8 cellular contexts compared by ENCODE assay signal in the genomic region with DNA sequence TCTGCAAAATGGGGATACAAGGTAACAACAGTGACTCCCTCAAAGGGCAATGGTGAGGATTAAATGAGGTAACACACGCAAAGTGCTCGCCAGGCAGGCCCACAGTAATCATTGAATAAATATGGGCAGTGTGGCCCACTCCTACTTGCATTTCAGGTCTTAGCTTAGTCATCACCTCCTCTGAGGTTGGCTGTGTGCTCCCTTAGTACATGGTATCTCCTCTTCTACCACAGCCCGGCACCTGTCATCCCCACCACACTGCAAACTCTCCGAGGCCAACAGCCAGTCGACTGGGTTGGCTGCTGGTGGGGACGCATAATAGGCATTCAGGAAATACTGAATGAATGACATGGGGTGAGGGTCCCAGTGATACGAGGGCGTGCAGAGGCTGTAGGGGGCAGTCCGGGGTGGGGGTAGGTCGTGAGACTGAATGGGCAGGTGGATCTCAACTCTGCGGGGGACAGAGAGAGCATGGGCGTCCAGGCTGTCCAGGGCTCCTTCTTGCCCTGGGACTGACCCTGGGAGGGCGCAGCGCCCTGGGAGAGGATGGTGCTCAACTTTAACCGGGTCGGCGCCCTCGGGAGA. TPM values are rescaled to one million over a fixed set of nuclear protein-coding genes. Genes with fewer than 3 reads are reported as not detected.
A peak's percentile ranks its signal among the peaks of the same experiment; 100 is the strongest.
DNase-seq lines count a peak whose midpoint lies in the region; ATAC-seq lines count a peak whose summit lies in the region.

No MANE protein-coding gene starts in this region.

- peak; percentile 19 to 31 for ATAC-seq in stimulated activated naive B cell treated with anti-CD40 and anti-IgM and Interleukin-4, amounts not matched to agents 10 μg/mL and 1 μg/mL and 100 μg/mL, for 72 hours (replicated peaks)
- ATAC-seq in HG02642 (IDR thresholded peaks at IDR 0.05; ENCODE audit: poor library complexity, unreplicated experiment) (no peak), HG02973 (IDR thresholded peaks at IDR 0.05; ENCODE audit: unreplicated experiment) (no peak)

- peak; percentile 30 for DNase-seq in DMS53 (lab: John Stamatoyannopoulos, UW)
- DNase-seq in DMS53 treated with DMSO at 0.1 percent for 48 hours (lab: John Stamatoyannopoulos, UW; ENCODE audit: unreplicated experiment), result no peak
- DNase-seq in activated naive CD8-positive, alpha-beta T cell treated with anti-CD3 and anti-CD28 coated beads for 36 hours, result no peak
- peak; percentile 52 for DNase-seq in islet precursor cell
- DNase-seq in stimulated activated naive B cell treated with anti-CD40 and anti-IgM and Interleukin-4, amounts not matched to agents 10 μg/mL and 1 μg/mL and 100 μg/mL, for 72 hours, result peak; percentile 4
- no peak for DNase-seq in CD1c-positive myeloid dendritic cell (ENCODE audit: extremely low spot score)

- no peaks in the 10 kb centered on the region for H3K36me3 Mint-ChIP-seq in activated naive CD8-positive, alpha-beta T cell treated with anti-CD3 and anti-CD28 coated beads for 36 hours
- H3K36me3 Mint-ChIP-seq in stimulated activated naive B cell treated with anti-CD40 and anti-IgM and Interleukin-4, amounts not matched to agents 10 μg/mL and 1 μg/mL and 100 μg/mL, for 72 hours, result peaks cover 0 to 1% of the 10 kb centered on the region in 2 donors

- no peak overlapping the region for H3K27ac Mint-ChIP-seq in activated naive CD8-positive, alpha-beta T cell treated with anti-CD3 and anti-CD28 coated beads for 36 hours
- peak overlapping the region; percentile 84 for H3K27ac Mint-ChIP-seq in stimulated activated naive B cell treated with anti-CD40 and anti-IgM and Interleukin-4, amounts not matched to agents 10 μg/mL and 1 μg/mL and 100 μg/mL, for 72 hours

- H3K4me1 Mint-ChIP-seq in activated naive CD8-positive, alpha-beta T cell treated with anti-CD3 and anti-CD28 coated beads for 36 hours, result peaks cover 12% of the 10 kb centered on the region
- peaks cover 44 to 74% of the 10 kb centered on the region in 2 donors for H3K4me1 Mint-ChIP-seq in stimulated activated naive B cell treated with anti-CD40 and anti-IgM and Interleukin-4, amounts not matched to agents 10 μg/mL and 1 μg/mL and 100 μg/mL, for 72 hours

- peak overlapping the region; percentile 60 for H3K4me3 Mint-ChIP-seq in activated naive CD8-positive, alpha-beta T cell treated with anti-CD3 and anti-CD28 coated beads for 36 hours
- peak overlapping the region; percentile 85 to 92 for H3K4me3 Mint-ChIP-seq in stimulated activated naive B cell treated with anti-CD40 and anti-IgM and Interleukin-4, amounts not matched to agents 10 μg/mL and 1 μg/mL and 100 μg/mL, for 72 hours

- no peaks in the 10 kb centered on the region for H3K9me3 Mint-ChIP-seq in activated naive CD8-positive, alpha-beta T cell treated with anti-CD3 and anti-CD28 coated beads for 36 hours
- no peaks in the 10 kb centered on the region for H3K9me3 Mint-ChIP-seq in stimulated activated naive B cell treated with anti-CD40 and anti-IgM and Interleukin-4, amounts not matched to agents 10 μg/mL and 1 μg/mL and 100 μg/mL, for 72 hours

- H3K27me3 Mint-ChIP-seq in activated naive CD8-positive, alpha-beta T cell treated with anti-CD3 and anti-CD28 coated beads for 36 hours, result peaks cover 42% of the 10 kb centered on the region
- H3K27me3 Mint-ChIP-seq in stimulated activated naive B cell treated with anti-CD40 and anti-IgM and Interleukin-4, amounts not matched to agents 10 μg/mL and 1 μg/mL and 100 μg/mL, for 72 hours, result no peaks in the 10 kb centered on the region

RNA-seq across cellular contexts. Expression of gene MYZAP, which starts 0.4 kb away (rescaled TPM):
- total RNA-seq in activated naive CD8-positive, alpha-beta T cell treated with anti-CD3 and anti-CD28 coated beads for 36 hours, result not detected

Comparison
In these comparisons a context has a peak if more than half of its experiments do, and no peak if none do; other contexts are left out.
1. DNase-seq: peak in DMS53 (single experiment), islet precursor cell (single experiment) and stimulated activated naive B cell treated with anti-CD40 and anti-IgM and Interleukin-4, amounts not matched to agents 10 μg/mL and 1 μg/mL and 100 μg/mL, for 72 hours (single experiment); none in DMS53 treated with DMSO at 0.1 percent for 48 hours (single experiment), activated naive CD8-positive, alpha-beta T cell treated with anti-CD3 and anti-CD28 coated beads for 36 hours (single experiment) and CD1c-positive myeloid dendritic cell (single experiment).
2. ATAC-seq: peak in stimulated activated naive B cell treated with anti-CD40 and anti-IgM and Interleukin-4, amounts not matched to agents 10 μg/mL and 1 μg/mL and 100 μg/mL, for 72 hours (2 of 2); none in HG02642 (single experiment) and HG02973 (single experiment).